Comparison of ENCODE assay signal across 8 cellular contexts in the genomic region with DNA sequence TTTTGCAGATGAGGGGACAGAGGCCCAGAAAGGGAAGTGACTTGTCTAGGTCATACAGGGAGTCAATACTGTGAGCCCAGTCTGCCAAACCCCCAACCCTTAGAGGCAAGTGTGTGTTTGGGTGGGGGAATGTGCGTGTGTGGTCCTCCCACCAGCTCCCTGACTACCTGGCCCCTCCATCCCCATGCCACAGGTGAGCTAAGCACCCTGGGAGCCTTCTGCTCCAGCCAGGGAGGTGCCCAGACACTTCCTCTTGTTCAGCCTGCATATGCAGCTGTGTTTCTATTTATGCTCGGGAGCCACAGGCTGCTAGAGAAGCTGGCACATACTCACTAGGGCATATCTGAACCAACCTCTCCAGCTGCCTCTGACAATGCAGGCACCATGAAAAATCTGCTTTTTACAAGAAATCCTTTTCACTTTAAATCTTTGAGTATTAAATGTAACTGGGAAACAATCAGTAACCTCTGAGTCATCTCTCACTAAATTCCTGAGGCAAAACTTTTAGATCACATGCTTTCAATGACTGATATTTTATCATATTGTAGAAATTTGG. TPM values are rescaled to one million over a fixed set of nuclear protein-coding genes. Genes with fewer than 3 reads are reported as not detected.
DNase-seq lines count a peak whose midpoint lies in the region; ATAC-seq and TF ChIP-seq lines count a peak whose summit lies in the region.

No MANE protein-coding gene starts in this region.

- ATAC-seq in GM18502 (IDR thresholded peaks at IDR 0.05; ENCODE audit: poor library complexity, unreplicated experiment) = no peak

- H3K27me3 ChIP-seq in endodermal cell (ENCODE audit: control insufficient read depth, insufficient read depth, low read length, poor library complexity, severe bottlenecking) = peaks cover 38% of the 10 kb centered on the region

- peaks cover 29% of the 10 kb centered on the region for H3K27me3 Mint-ChIP-seq in endodermal cell (ENCODE audit: insufficient read depth)

- H3K9me3 Mint-ChIP-seq in endodermal cell = no peaks in the 10 kb centered on the region

- peaks cover 42% of the 10 kb centered on the region for H3K36me3 ChIP-seq in SK-N-MC (ENCODE audit: insufficient read depth, low read length)
- no peaks in the 10 kb centered on the region for H3K36me3 ChIP-seq in endodermal cell (ENCODE audit: control insufficient read depth, insufficient read depth, low read length)

- H3K9ac ChIP-seq in SK-N-MC (ENCODE audit: insufficient read length) = no peak overlapping the region
- no peak overlapping the region for H3K9ac ChIP-seq in endodermal cell (ENCODE audit: extremely low read depth, low read length, poor library complexity, severe bottlenecking)

- H3K27ac Mint-ChIP-seq in endodermal cell = no peak overlapping the region

- 40 to 54% methylated on average over 1 to 2 of the region's 2 CpGs for WGBS in endodermal cell (ENCODE audit: insufficient coverage in 1 of 2, insufficient read length in 1 of 2), 2 experiments

- peaks cover 11% of the 10 kb centered on the region for H3K4me1 ChIP-seq in endodermal cell (ENCODE audit: control insufficient read depth, insufficient read depth, low read length)

- H3K36me3 Mint-ChIP-seq in endodermal cell (ENCODE audit: low read depth) = no peaks in the 10 kb centered on the region

- no peak overlapping the region for H3K4me3 Mint-ChIP-seq in endodermal cell

- H3K4me3 ChIP-seq in SK-N-MC (no peak overlapping the region), fibroblast of mammary gland (ENCODE audit: control insufficient read depth, low read depth, low read length) (no peak overlapping the region), retinal pigment epithelial cell (ENCODE audit: low read length) (peak overlapping the region; percentile 6), endodermal cell (ENCODE audit: low read length) (no peak overlapping the region)

- H3K27ac ChIP-seq in SK-N-MC (peak overlapping the region; percentile 28; the same call in 1 of the 2 replicates), endodermal cell (ENCODE audit: low read depth, low read length) (no peak overlapping the region)

- no peak for TF ChIP-seq CTCF in fibroblast of mammary gland (conservative IDR thresholded peaks at IDR 0.05; ENCODE audit: control insufficient read depth, insufficient read depth, low read depth, low read length)
- no peak for TF ChIP-seq CTCF in retinal pigment epithelial cell (conservative IDR thresholded peaks at IDR 0.05; ENCODE audit: low read depth, low read length)
- TF ChIP-seq CTCF in endodermal cell (conservative IDR thresholded peaks at IDR 0.05) = no peak

- H3K9me3 ChIP-seq in SK-N-MC (ENCODE audit: low read depth, low read length) = no peaks in the 10 kb centered on the region
- no peaks in the 10 kb centered on the region for H3K9me3 ChIP-seq in endodermal cell (ENCODE audit: control insufficient read depth, low read length)

- H3K4me1 Mint-ChIP-seq in endodermal cell = peaks cover 17% of the 10 kb centered on the region

- DNase-seq in SKM-1 treated with dmso at 0.1 percent for 144 hours (lab: John Stamatoyannopoulos, UW; ENCODE audit: unreplicated experiment) (peak; percentile 43), SKM-1 (lab: John Stamatoyannopoulos, UW; ENCODE audit: unreplicated experiment) (no peak), SK-N-MC (ENCODE audit: low read depth, low spot score) (no peak), fibroblast of mammary gland (ENCODE audit: low read depth) (peak; percentile 61), retinal pigment epithelial cell (ENCODE audit: low read depth) (no peak), endodermal cell (no peak)
- no peak for DNase-seq in effector CD4-positive, alpha-beta T cell

RNA-seq across cellular contexts. Expression of a gene that starts 20.7 kb away (rescaled TPM):
- 10 to 100 TPM; 13.8 to 23.8 TPM for total RNA-seq in endodermal cell
- 10.7 TPM for polyA plus RNA-seq in endodermal cell (2013, experiment 1 of 2)
- 12.9 TPM for polyA plus RNA-seq in endodermal cell (2013, experiment 2 of 2)

RNA-seq across cellular contexts. Expression of a gene that starts 35.6 kb away (rescaled TPM):
- not detected for total RNA-seq in endodermal cell
- not detected for polyA plus RNA-seq in endodermal cell (2013, experiment 1 of 2)
- not detected for polyA plus RNA-seq in endodermal cell (2013, experiment 2 of 2)

Comparison
In these comparisons a context has a peak if more than half of its experiments do, and no peak if none do; other contexts are left out.
1. DNase-seq: peak in SKM-1 treated with dmso at 0.1 percent for 144 hours (single experiment) and fibroblast of mammary gland (single experiment); none in SKM-1 (single experiment), SK-N-MC (single experiment), retinal pigment epithelial cell (single experiment), effector CD4-positive, alpha-beta T cell (single experiment) and endodermal cell (single experiment).